Comparison of ENCODE assay signal across 1 cellular context in the genomic region with DNA sequence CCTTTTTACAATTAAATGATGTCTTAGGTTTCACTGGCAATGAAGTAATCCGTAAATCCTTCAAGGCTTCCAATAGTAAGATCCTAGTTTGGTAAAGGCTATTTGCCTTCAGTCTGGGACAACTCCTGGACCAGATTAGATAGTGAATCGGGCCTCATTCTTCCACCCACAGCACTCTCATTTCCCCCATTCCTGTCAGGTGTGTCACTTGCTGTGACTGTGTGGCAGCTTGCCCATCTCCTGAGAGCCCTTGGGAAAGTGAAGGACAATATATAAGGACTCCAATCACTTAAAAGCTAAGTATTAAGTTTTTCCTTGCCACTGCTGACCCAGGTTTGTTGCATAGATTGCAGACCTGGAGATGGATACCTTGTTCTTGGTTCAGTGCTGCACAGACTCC.
TF ChIP-seq lines count a peak whose summit lies in the region.

No MANE protein-coding gene starts in this region.

TF ChIP-seq in HCT116, 20 proteins besides CTCF, POLR2A, EP300 and RAD21 (continued from another document):
- TF ChIP-seq, protein P1, sequence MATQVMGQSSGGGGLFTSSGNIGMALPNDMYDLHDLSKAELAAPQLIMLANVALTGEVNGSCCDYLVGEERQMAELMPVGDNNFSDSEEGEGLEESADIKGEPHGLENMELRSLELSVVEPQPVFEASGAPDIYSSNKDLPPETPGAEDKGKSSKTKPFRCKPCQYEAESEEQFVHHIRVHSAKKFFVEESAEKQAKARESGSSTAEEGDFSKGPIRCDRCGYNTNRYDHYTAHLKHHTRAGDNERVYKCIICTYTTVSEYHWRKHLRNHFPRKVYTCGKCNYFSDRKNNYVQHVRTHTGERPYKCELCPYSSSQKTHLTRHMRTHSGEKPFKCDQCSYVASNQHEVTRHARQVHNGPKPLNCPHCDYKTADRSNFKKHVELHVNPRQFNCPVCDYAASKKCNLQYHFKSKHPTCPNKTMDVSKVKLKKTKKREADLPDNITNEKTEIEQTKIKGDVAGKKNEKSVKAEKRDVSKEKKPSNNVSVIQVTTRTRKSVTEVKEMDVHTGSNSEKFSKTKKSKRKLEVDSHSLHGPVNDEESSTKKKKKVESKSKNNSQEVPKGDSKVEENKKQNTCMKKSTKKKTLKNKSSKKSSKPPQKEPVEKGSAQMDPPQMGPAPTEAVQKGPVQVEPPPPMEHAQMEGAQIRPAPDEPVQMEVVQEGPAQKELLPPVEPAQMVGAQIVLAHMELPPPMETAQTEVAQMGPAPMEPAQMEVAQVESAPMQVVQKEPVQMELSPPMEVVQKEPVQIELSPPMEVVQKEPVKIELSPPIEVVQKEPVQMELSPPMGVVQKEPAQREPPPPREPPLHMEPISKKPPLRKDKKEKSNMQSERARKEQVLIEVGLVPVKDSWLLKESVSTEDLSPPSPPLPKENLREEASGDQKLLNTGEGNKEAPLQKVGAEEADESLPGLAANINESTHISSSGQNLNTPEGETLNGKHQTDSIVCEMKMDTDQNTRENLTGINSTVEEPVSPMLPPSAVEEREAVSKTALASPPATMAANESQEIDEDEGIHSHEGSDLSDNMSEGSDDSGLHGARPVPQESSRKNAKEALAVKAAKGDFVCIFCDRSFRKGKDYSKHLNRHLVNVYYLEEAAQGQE (IDR thresholded peaks at IDR 0.05; ENCODE audit: low read depth), result no peak
- no peak for TF ChIP-seq SIN3A (IDR thresholded peaks at IDR 0.05; ENCODE audit: low read depth)
